Comparison of ENCODE assay signal across 15 cellular contexts in the genomic region with DNA sequence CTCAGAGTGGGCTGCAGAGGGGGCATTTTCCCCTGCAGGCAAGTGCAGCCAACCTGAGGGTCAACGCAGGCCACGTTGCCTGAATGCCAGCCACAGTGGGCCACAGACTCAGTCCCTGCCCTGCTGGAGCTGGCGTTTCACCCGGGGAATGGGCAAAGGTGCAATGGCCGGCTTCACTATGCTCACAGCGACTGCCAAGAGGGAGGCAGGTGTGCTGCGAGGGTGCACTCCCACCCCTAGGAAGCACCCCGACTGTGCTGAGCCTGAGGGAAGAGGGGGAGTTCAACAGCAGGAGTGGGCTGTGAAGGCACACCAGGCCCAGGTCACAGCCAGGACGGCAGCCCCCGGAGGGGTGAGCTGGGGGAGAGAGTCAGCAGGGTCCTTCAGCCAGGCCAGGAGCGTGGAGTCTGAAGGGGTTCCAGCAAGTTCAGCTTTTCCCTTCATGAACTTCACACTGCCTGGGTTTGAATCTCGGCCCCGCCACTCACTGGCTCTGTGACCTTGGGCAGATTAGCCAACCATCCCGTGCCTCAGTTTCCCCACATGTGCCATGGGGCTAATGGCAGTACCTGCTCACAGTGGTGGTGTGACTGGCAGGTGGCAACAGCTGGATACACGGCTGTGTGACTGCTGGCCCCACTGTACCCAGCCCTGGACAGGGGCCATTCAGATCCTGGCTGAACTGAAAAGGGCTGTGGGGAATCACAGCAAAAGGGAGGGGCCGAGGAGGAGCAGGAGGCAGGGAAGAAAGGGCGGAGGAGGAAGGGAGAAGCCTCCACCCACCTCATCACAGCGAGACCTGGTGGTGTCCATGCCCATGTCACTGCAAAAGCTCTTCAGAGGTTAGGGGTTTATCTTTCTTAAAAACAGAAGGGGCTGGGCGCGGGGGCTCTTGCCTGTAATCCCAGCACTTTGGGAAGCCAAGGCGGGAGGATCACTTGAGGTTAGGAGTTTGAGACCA. TPM values are rescaled to one million over a fixed set of nuclear protein-coding genes. Genes with fewer than 3 reads are reported as not detected.
DNase-seq lines count a peak whose midpoint lies in the region; ATAC-seq and TF ChIP-seq lines count a peak whose summit lies in the region.
"Had no signal": no experiment of that assay in that cellular context is flagged by ENCODE, and none has a peak within 500 bp of the region (broad histone marks: within the 10 kb centered on the region; RNA-seq: fewer than 3 reads in every experiment).

No MANE protein-coding gene starts in this region.

- ATAC-seq in Right ventricle myocardium superior (ENCODE audit: poor library complexity), result no peak
- no peak for ATAC-seq in activated CD8-positive, alpha-beta T cell treated with anti-CD3 and anti-CD28 coated beads for 36 hours
- ATAC-seq in upper lobe of right lung, result no peak
- ATAC-seq in GM21619 (IDR thresholded peaks at IDR 0.05; ENCODE audit: unreplicated experiment), result no peak

- H3K27ac Mint-ChIP-seq in activated CD8-positive, alpha-beta T cell treated with anti-CD3 and anti-CD28 coated beads for 36 hours, result peak overlapping the region; percentile 90
- peak overlapping the region; percentile 94 to 98 (median 95) for H3K27ac Mint-ChIP-seq in immature natural killer cell
- H3K27ac Mint-ChIP-seq: H9 had no signal

- H3K4me3 ChIP-seq in left ventricle myocardium inferior, result no peak overlapping the region
- H3K4me3 ChIP-seq in upper lobe of right lung, result no peak overlapping the region
- H3K4me3 ChIP-seq: breast epithelium had no signal

- H3K27me3 ChIP-seq in left ventricle myocardium inferior (ENCODE audit: low read depth), result no peaks in the 10 kb centered on the region
- H3K27me3 ChIP-seq in upper lobe of right lung, result no peaks in the 10 kb centered on the region
- H3K27me3 ChIP-seq: breast epithelium had no signal

- H3K9me3 ChIP-seq in left ventricle myocardium inferior (replicated peaks) (no peaks in the 10 kb centered on the region), upper lobe of right lung (no peaks in the 10 kb centered on the region)
- H3K9me3 ChIP-seq: breast epithelium had no signal

- intact Hi-C loops in left ventricle myocardium inferior (cut with micrococcal nuclease) (no loop called here), Right ventricle myocardium superior (cut with DNase I) (no loop called here), upper lobe of right lung (cut with DNase I) (no loop called here)
- intact Hi-C loops in activated CD8-positive, alpha-beta T cell treated with anti-CD3 and anti-CD28 coated beads for 36 hours (cut with micrococcal nuclease), result no loop called here

- H3K9me3 Mint-ChIP-seq in activated CD8-positive, alpha-beta T cell treated with anti-CD3 and anti-CD28 coated beads for 36 hours, result no peaks in the 10 kb centered on the region
- H3K9me3 Mint-ChIP-seq in immature natural killer cell, result no peaks in the 10 kb centered on the region
- H3K9me3 Mint-ChIP-seq: H9 had no signal

- no peaks in the 10 kb centered on the region for H3K36me3 Mint-ChIP-seq in activated CD8-positive, alpha-beta T cell treated with anti-CD3 and anti-CD28 coated beads for 36 hours (ENCODE audit: low read depth)
- peaks cover 0 to 6% (median 2%) of the 10 kb centered on the region in 3 donors for H3K36me3 Mint-ChIP-seq in immature natural killer cell

- H3K4me3 Mint-ChIP-seq in activated CD8-positive, alpha-beta T cell treated with anti-CD3 and anti-CD28 coated beads for 36 hours, result no peak overlapping the region
- peak overlapping the region; percentile 74 to 88 (median 82) for H3K4me3 Mint-ChIP-seq in immature natural killer cell
- H3K4me3 Mint-ChIP-seq: H9 had no signal

- CTCF ChIA-PET in activated CD8-positive, alpha-beta T cell treated with anti-CD3 and anti-CD28 coated beads for 36 hours (lab: Charles Lee), result interaction anchor here (1.3 to 1.6 kb wide), 2 partner anchors 8 to 45 kb away, joined by 3 to 4 read pairs; partner anchors contain the start of genes BLOC1S3 and TRAPPC6A

- H3K27me3 Mint-ChIP-seq in activated CD8-positive, alpha-beta T cell treated with anti-CD3 and anti-CD28 coated beads for 36 hours, result no peaks in the 10 kb centered on the region
- peaks cover 0 to 2% (median 2%) of the 10 kb centered on the region in 3 donors for H3K27me3 Mint-ChIP-seq in immature natural killer cell (ENCODE audit: low read depth in 3 of 3)

- H3K4me1 ChIP-seq in left ventricle myocardium inferior (peaks cover 36% of the 10 kb centered on the region), upper lobe of right lung (peaks cover 18% of the 10 kb centered on the region)

- POLR2A ChIA-PET in activated CD8-positive, alpha-beta T cell treated with anti-CD3 and anti-CD28 coated beads for 36 hours (lab: Charles Lee), result interaction anchor here (0.6 to 1.2 kb wide), 3 partner anchors 8 to 1561 kb away, joined by 3 to 5 read pairs (median 3); partner anchors contain the start of genes BLOC1S3 and TRAPPC6A

- H3K36me3 ChIP-seq in left ventricle myocardium inferior (no peaks in the 10 kb centered on the region), upper lobe of right lung (no peaks in the 10 kb centered on the region)
- H3K36me3 ChIP-seq: breast epithelium had no signal

- H3K4me1 Mint-ChIP-seq in activated CD8-positive, alpha-beta T cell treated with anti-CD3 and anti-CD28 coated beads for 36 hours (ENCODE audit: low read depth), result peaks cover 31% of the 10 kb centered on the region
- peaks cover 24 to 58% of the 10 kb centered on the region in 2 donors for H3K4me1 Mint-ChIP-seq in immature natural killer cell

- DNase-seq in left ventricle myocardium inferior (no peak), Right ventricle myocardium superior (no peak), immature natural killer cell (no peak), upper lobe of right lung (no peak), GM19238 (ENCODE audit: insufficient read length, low spot score) (no peak), SHP77 treated with DMSO at 0.1 percent for 48 hours (lab: John Stamatoyannopoulos, UW) (no peak)
- no peak for DNase-seq in activated CD8-positive, alpha-beta T cell treated with anti-CD3 and anti-CD28 coated beads for 36 hours
- DNase-seq: foreskin fibroblast, H9, mesendoderm, NCI-H1436 treated with DMSO at 0.1 percent for 48 hours, occipital lobe, substantia nigra had no signal

- TF ChIP-seq CTCF in left ventricle myocardium inferior (IDR thresholded peaks at IDR 0.05; ENCODE audit: borderline replicate concordance), result no peak
- TF ChIP-seq CTCF in activated CD8-positive, alpha-beta T cell treated with anti-CD3 and anti-CD28 coated beads for 36 hours (IDR thresholded peaks at IDR 0.05), result no peak
- TF ChIP-seq CTCF in upper lobe of right lung (IDR thresholded peaks at IDR 0.05), result no peak

- H3K27ac ChIP-seq in left ventricle myocardium inferior (replicated peaks) (peak overlapping the region; percentile 72), upper lobe of right lung (peak overlapping the region; percentile 11)

RNA-seq across cellular contexts. Expression of gene TRAPPC6A, which starts 7.6 kb away (rescaled TPM):
- 15.8 TPM for total RNA-seq in left ventricle myocardium inferior
- total RNA-seq in Right ventricle myocardium superior, result 15.0 TPM
- total RNA-seq in activated CD8-positive, alpha-beta T cell treated with anti-CD3 and anti-CD28 coated beads for 36 hours, result 10 to 100 TPM; 27.3 to 28.8 TPM
- 100 to 1,000 TPM; 132 to 193 (median 166) TPM for polyA plus RNA-seq in immature natural killer cell
- 16.9 TPM for total RNA-seq in upper lobe of right lung

RNA-seq across cellular contexts. Expression of gene BLOC1S3, which starts 8.2 kb away (rescaled TPM):
- total RNA-seq in left ventricle myocardium inferior (3.5 TPM), Right ventricle myocardium superior (3.6 TPM), upper lobe of right lung (17.8 TPM)
- total RNA-seq in activated CD8-positive, alpha-beta T cell treated with anti-CD3 and anti-CD28 coated beads for 36 hours, result 10 to 100 TPM in 1 of 2 experiments, 1 to 10 TPM in 1; 8.9 to 10.8 TPM
- polyA plus RNA-seq in immature natural killer cell, result 10 to 100 TPM in 1 of 3 donors, 1 to 10 TPM in 2; 2.9 to 22.4 (median 8.5) TPM

RNA-seq across cellular contexts. Expression of gene NKPD1, which starts 9.6 kb away (rescaled TPM):
- 0.05 TPM for total RNA-seq in left ventricle myocardium inferior
- total RNA-seq in Right ventricle myocardium superior, result not detected
- total RNA-seq in activated CD8-positive, alpha-beta T cell treated with anti-CD3 and anti-CD28 coated beads for 36 hours, result under 1 TPM; 0.07 to 0.16 TPM
- polyA plus RNA-seq in immature natural killer cell, result under 1 TPM in 2 of 3 donors, not detected in 1; 0.18 to 0.43 TPM
- not detected for total RNA-seq in upper lobe of right lung
